ENCODE assay signal across 18 cellular contexts in genomic region chr16:12796498-12796897, GRCh38.
"Had no signal": no experiment of that assay in that cellular context is flagged by ENCODE, and none has a peak within 500 bp of the region (broad histone marks: within the 10 kb centered on the region; RNA-seq: fewer than 3 reads in every experiment).

No MANE protein-coding gene starts in this region.

- DNase-seq: activated CD4-positive, alpha-beta T cell treated with anti-CD3 and anti-CD28 coated beads, Interleukin-2, amount 10 ng/mL, durations not matched to agents 7 days and 5 days; activated CD8-positive, alpha-beta memory T cell treated with anti-CD3 and anti-CD28 coated beads, Interleukin-2, amount 50 U/mL, for 48 hours; activated gamma-delta T cell treated with Interleukin-2 at 50 U/mL for 16 hours; activated naive CD8-positive, alpha-beta T cell treated with anti-CD3 and anti-CD28 coated beads for 36 hours; anterior cingulate cortex; endodermal cell; gastrocnemius medialis; islet precursor cell; mammary epithelial cell; mucosa of descending colon; naive thymus-derived CD4-positive, alpha-beta T cell; pancreas; stimulated activated CD4-positive, alpha-beta T cell treated with anti-CD3 and anti-CD28 coated beads, Interleukin-12 subunit alpha, Interleukin-12 subunit beta, amount 100 ng/mL, for 4 hours; stimulated activated CD4-positive, alpha-beta T cell treated with anti-CD3 and anti-CD28 coated beads, Interleukin-2, amount 100 ng/mL, for 24 hours; stomach; testis; upper lobe of left lung had no signal

- H3K27ac ChIP-seq: gastrocnemius medialis, pancreas, stomach, testis, upper lobe of left lung had no signal

- H3K36me3 ChIP-seq: gastrocnemius medialis, pancreas, stomach, upper lobe of left lung had no signal

- H3K27me3 ChIP-seq: gastrocnemius medialis, pancreas, stomach, testis, upper lobe of left lung had no signal

- ATAC-seq: gastrocnemius medialis; left lobe of liver; mucosa of descending colon; naive thymus-derived CD4-positive, alpha-beta T cell; pancreas had no signal

- H3K9me3 ChIP-seq: gastrocnemius medialis, mucosa of descending colon, pancreas, stomach, testis, upper lobe of left lung had no signal

- H3K4me1 ChIP-seq: gastrocnemius medialis, pancreas had no signal

- H3K4me3 ChIP-seq: gastrocnemius medialis, mucosa of descending colon, pancreas, stomach, testis, upper lobe of left lung had no signal
